8 cellular contexts compared by ENCODE assay signal in genomic region chr6:28838634-28839442, GRCh38.
DNase-seq lines count a peak whose midpoint lies in the region; ATAC-seq, FAIRE-seq and TF ChIP-seq lines count a peak whose summit lies in the region.

No MANE protein-coding gene starts in this region.

- H3K27me3 ChIP-seq in bronchial epithelial cell (ENCODE audit: control insufficient read depth, insufficient read depth, low read length): no peaks in the 10 kb centered on the region
- H3K27me3 ChIP-seq in smooth muscle cell (ENCODE audit: low read depth): peaks cover 17% of the 10 kb centered on the region

- ATAC-seq in A549 (peak; percentile 90 to 91), GM18520 (IDR thresholded peaks at IDR 0.05; ENCODE audit: unreplicated experiment) (peak; percentile 38), HG03139 (IDR thresholded peaks at IDR 0.05; ENCODE audit: unreplicated experiment) (peak; percentile 56), WTC11 (peak; percentile 89)

- TF ChIP-seq CTCF in A549 (IDR thresholded peaks at IDR 0.05) (peak; percentile 56), WTC11 (IDR thresholded peaks at IDR 0.05) (peak; percentile 58; the same call in 1 of the 2 replicates), bronchial epithelial cell (IDR thresholded peaks at IDR 0.05; ENCODE audit: insufficient read depth, low read length, severe bottlenecking) (peak; percentile 91), smooth muscle cell (IDR thresholded peaks at IDR 0.05; ENCODE audit: borderline replicate concordance, insufficient read depth, poor library complexity, severe bottlenecking) (peak; percentile 56)

- H3K27ac ChIP-seq in A549 (peak overlapping the region; percentile 70 to 86), smooth muscle cell (ENCODE audit: low read depth) (peak overlapping the region; percentile 21)

- no peaks in the 10 kb centered on the region for H3K9me3 Mint-ChIP-seq in WTC11

- H3K4me3 ChIP-seq in A549 (peak overlapping the region; percentile 71), bronchial epithelial cell (ENCODE audit: low read depth, low read length) (peak overlapping the region; percentile 60), smooth muscle cell (peak overlapping the region; percentile 91)

- TF ChIP-seq EP300 in A549 (IDR thresholded peaks at IDR 0.05): no peak

- H3K4me3 Mint-ChIP-seq in WTC11: peak overlapping the region; percentile 99

- CTCF ChIA-PET in A549 (lab: Yijun Ruan, JAX): interaction anchor here (0.6 to 7.0 kb wide), 20 partner anchors 10 to 246 kb away, joined by 3 to 83 read pairs (median 4); no protein-coding TSS in a partner anchor
- CTCF ChIA-PET in WTC11 (lab: Charles Lee): interaction anchor here (0.6 to 3.7 kb wide), 24 partner anchors 9 to 185 kb away, joined by 3 to 41 read pairs (median 5); partner anchors contain the start of gene TRIM27

- peak in 1 of 2 experiments; percentile 19; a peak in 1 of 5 replicates for TF ChIP-seq RAD21 in A549 (conservative IDR thresholded peaks at IDR 0.05 in 1 of 2, IDR thresholded peaks at IDR 0.05 in 1 of 2)

- H4K20me1 ChIP-seq in smooth muscle cell (ENCODE audit: low read depth): no peaks in the 10 kb centered on the region

- WGBS in A549 (ENCODE audit: missing lambda C conversion rate): 0% methylated on average over 18 of the region's 43 CpGs
- WGBS in smooth muscle cell (ENCODE audit: low lambda C conversion rate): under 1% methylated on average over 40 of the region's 43 CpGs

- peak overlapping the region; percentile 92 for H3K27ac Mint-ChIP-seq in WTC11

- H3K36me3 ChIP-seq in bronchial epithelial cell (ENCODE audit: control insufficient read depth, insufficient read depth, low read length): no peaks in the 10 kb centered on the region
- H3K36me3 ChIP-seq in smooth muscle cell (ENCODE audit: low read depth): no peaks in the 10 kb centered on the region

- POLR2A ChIA-PET in A549 (lab: Yijun Ruan, JAX): interaction anchor here (0.7 to 3.3 kb wide), 7 partner anchors 21 to 252 kb away, joined by 3 to 38 read pairs (median 5); partner anchors contain the start of gene TRIM27
- POLR2A ChIA-PET in WTC11 (lab: Charles Lee): interaction anchor here (0.7 to 2.7 kb wide), 7 partner anchors 13 to 109 kb away, joined by 3 to 12 read pairs (median 4); partner anchors contain the start of gene TRIM27

- no peak for TF ChIP-seq POLR2A in A549 (IDR thresholded peaks at IDR 0.05; ENCODE audit: low read length)

- H3K79me2 ChIP-seq in smooth muscle cell (ENCODE audit: low read depth): no peaks in the 10 kb centered on the region

- peaks cover 6% of the 10 kb centered on the region; the same call in 1 of the 3 replicates for H3K4me1 ChIP-seq in A549
- no peaks in the 10 kb centered on the region for H3K4me1 ChIP-seq in smooth muscle cell (ENCODE audit: low read depth)

- peaks cover 40% of the 10 kb centered on the region for H3K27me3 Mint-ChIP-seq in WTC11 (ENCODE audit: low read depth)

- H3K9me3 ChIP-seq in A549: no peaks in the 10 kb centered on the region
- no peaks in the 10 kb centered on the region for H3K9me3 ChIP-seq in smooth muscle cell (replicated peaks; ENCODE audit: low read depth)

- FAIRE-seq in A549 (lab: Jason Lieb, UNC) (no peak), bronchial epithelial cell (lab: Jason Lieb, UNC) (no peak)

- peak overlapping the region; percentile 8 for H3K9ac ChIP-seq in smooth muscle cell (ENCODE audit: low read depth)

- peak overlapping the region; percentile 67 for H2AFZ ChIP-seq in smooth muscle cell (ENCODE audit: low read depth)

- H3F3A ChIP-seq in smooth muscle cell (ENCODE audit: low read depth): peaks cover 4% of the 10 kb centered on the region

- DNase-seq in A549 (ENCODE audit: low read depth in 1 of 2, low spot score in 1 of 2): peak; percentile 67 to 88
- DNase-seq in NCI-H226: peak; percentile 80
- peak; percentile 95 for DNase-seq in WTC11 (ENCODE audit: low spot score)
- peak; percentile 75 for DNase-seq in bronchial epithelial cell (ENCODE audit: low read depth)
- peak; percentile 81 for DNase-seq in inferior parietal cortex (ENCODE audit: extremely low spot score)
- peak; percentile 67 for DNase-seq in smooth muscle cell (lab: John Stamatoyannopoulos, UW; ENCODE audit: unreplicated experiment)

- H3K36me3 Mint-ChIP-seq in WTC11: no peaks in the 10 kb centered on the region

- H3K4me2 ChIP-seq in A549: peak overlapping the region; percentile 80
- H3K4me2 ChIP-seq in smooth muscle cell: peak overlapping the region; percentile 92

- H3K4me1 Mint-ChIP-seq in WTC11: peaks cover 11% of the 10 kb centered on the region

TF ChIP-seq in A549, 52 proteins besides CTCF, POLR2A, EP300 and RAD21 (continues in another document):
- TF ChIP-seq GATA3 (IDR thresholded peaks at IDR 0.05; ENCODE audit: borderline replicate concordance): no peak
- TF ChIP-seq RARB (CRISPR knock-in tag; IDR thresholded peaks at IDR 0.05): no peak
- TF ChIP-seq KDM5A (IDR thresholded peaks at IDR 0.05): no peak
- TF ChIP-seq FOXS1 (CRISPR knock-in tag; IDR thresholded peaks at IDR 0.05): no peak
- no peak for TF ChIP-seq EHMT2 (IDR thresholded peaks at IDR 0.05; ENCODE audit: low read depth)
- TF ChIP-seq CEBPB (IDR thresholded peaks at IDR 0.05): no peak
- no peak for TF ChIP-seq HOXA7 (CRISPR knock-in tag; IDR thresholded peaks at IDR 0.05)
- TF ChIP-seq HOXB13 (CRISPR knock-in tag; IDR thresholded peaks at IDR 0.05; ENCODE audit: low read depth): no peak
- no peak for TF ChIP-seq RFX5 (IDR thresholded peaks at IDR 0.05)
- no peak for TF ChIP-seq HOXB5 (CRISPR knock-in tag; IDR thresholded peaks at IDR 0.05)
- 0 out of 2 replicates have a peak, but pooled peaks have one; percentile 1 for TF ChIP-seq PHF8 (IDR thresholded peaks at IDR 0.05; ENCODE audit: borderline replicate concordance, low read depth)
- TF ChIP-seq MAX (IDR thresholded peaks at IDR 0.05): peak; percentile 54; the same call in 1 of the 2 replicates
- TF ChIP-seq JUNB (IDR thresholded peaks at IDR 0.05): no peak
- TF ChIP-seq ZSCAN20 (CRISPR knock-in tag; IDR thresholded peaks at IDR 0.05): no peak
- no peak for TF ChIP-seq ZC3H11A (IDR thresholded peaks at IDR 0.05)
- no peak for TF ChIP-seq BHLHE40 (IDR thresholded peaks at IDR 0.05; ENCODE audit: low read depth, low read length)
- no peak for TF ChIP-seq ELK1 (IDR thresholded peaks at IDR 0.05; ENCODE audit: low read depth, low read length)

TF ChIP-seq in WTC11, 78 proteins besides CTCF, POLR2A, EP300 and RAD21 (continues in another document):
- TF ChIP-seq MAX (CRISPR knock-in tag; IDR thresholded peaks at IDR 0.05) (peak; percentile 42; the same call in 1 of the 2 replicates), ZNF281 (CRISPR knock-in tag; IDR thresholded peaks at IDR 0.05) (no peak), ZNF232 (CRISPR knock-in tag; IDR thresholded peaks at IDR 0.05) (0 out of 2 replicates have a peak, but pooled peaks have one; percentile 29), ZSCAN18 (CRISPR knock-in tag; IDR thresholded peaks at IDR 0.05) (no peak), NFE2L1 (CRISPR knock-in tag; IDR thresholded peaks at IDR 0.05) (peak; percentile 57; the same call in 1 of the 2 replicates), TEAD1 (CRISPR knock-in tag; IDR thresholded peaks at IDR 0.05) (no peak; the same call in 1 of the 2 replicates), ATF6 (CRISPR knock-in tag; IDR thresholded peaks at IDR 0.05) (no peak), OVOL2 (CRISPR knock-in tag; IDR thresholded peaks at IDR 0.05; ENCODE audit: borderline replicate concordance) (no peak)

Comparison
In these comparisons a context has a peak if more than half of its experiments do, and no peak if none do; other contexts are left out.
1. Peak in every context shown above with its lines: DNase-seq, ATAC-seq, H3K4me3 ChIP-seq and H3K27ac ChIP-seq.
2. ATAC-seq: peak in every context shown above with its lines; median percentile 90 in A549; 89 in WTC11; 56 in HG03139; 38 in GM18520.